ENCODE assay signal across 1 cellular context in the genomic region with DNA sequence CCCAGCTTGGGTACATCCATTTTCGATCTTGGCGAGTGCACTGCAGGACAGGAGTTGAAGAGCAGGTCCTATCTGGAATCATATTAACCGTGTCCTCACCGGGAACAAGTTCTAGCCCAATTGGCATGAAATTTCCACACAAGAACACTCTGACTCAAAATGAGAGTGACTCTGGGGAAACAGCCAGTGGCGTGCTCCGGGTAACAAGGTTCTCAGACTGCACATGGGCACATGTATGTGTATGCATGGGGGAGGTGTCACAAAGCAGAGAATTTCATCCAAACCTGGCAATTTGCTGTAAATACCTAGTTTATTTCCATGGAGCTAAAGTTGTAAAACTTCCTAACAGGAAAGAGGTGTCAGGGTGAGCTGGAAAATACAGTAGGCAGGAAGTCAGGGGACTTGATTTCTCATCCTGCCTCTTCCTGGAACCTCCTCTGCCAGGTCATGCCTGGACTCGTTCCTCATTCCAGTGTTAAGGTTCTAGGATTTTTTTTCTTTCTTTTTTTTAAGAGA.
TF ChIP-seq lines count a peak whose summit lies in the region.

No MANE protein-coding gene starts in this region.

TF ChIP-seq in WTC11, 78 proteins besides CTCF, POLR2A, EP300 and RAD21 (continued from another document):
- TF ChIP-seq FOXP1 (CRISPR knock-in tag; IDR thresholded peaks at IDR 0.05; ENCODE audit: borderline replicate concordance): no peak
- TF ChIP-seq MLX (CRISPR knock-in tag; IDR thresholded peaks at IDR 0.05): no peak
- no peak for TF ChIP-seq SP1 (CRISPR knock-in tag; conservative IDR thresholded peaks at IDR 0.05)
TF ChIP-seq in WTC11: peak in this region for 0.
